Comparison of ENCODE assay signal across 1 cellular context in the genomic region with DNA sequence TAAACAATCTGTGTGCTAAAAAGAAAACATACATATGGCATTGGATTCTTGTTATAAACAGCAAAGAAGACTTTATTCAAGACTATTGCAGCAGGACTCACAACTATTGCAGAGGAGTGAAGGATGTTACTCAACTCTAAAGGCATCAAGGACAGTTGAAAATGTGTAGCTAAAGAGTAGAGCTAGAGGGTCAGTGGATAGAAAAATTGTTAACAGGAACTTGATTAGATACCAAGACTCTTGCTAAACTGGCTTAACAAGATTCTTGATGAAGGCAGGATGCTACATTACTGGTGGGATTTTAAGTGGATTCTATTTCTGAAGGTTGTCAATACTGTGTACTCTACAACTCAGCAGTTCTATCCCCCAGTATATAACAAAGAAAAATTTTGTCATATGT.
TF ChIP-seq lines count a peak whose summit lies in the region.

No MANE protein-coding gene starts in this region.

TF ChIP-seq in GM12878, 131 proteins besides CTCF, POLR2A, EP300 and RAD21 (continued from another document):
- TF ChIP-seq, protein P1, sequence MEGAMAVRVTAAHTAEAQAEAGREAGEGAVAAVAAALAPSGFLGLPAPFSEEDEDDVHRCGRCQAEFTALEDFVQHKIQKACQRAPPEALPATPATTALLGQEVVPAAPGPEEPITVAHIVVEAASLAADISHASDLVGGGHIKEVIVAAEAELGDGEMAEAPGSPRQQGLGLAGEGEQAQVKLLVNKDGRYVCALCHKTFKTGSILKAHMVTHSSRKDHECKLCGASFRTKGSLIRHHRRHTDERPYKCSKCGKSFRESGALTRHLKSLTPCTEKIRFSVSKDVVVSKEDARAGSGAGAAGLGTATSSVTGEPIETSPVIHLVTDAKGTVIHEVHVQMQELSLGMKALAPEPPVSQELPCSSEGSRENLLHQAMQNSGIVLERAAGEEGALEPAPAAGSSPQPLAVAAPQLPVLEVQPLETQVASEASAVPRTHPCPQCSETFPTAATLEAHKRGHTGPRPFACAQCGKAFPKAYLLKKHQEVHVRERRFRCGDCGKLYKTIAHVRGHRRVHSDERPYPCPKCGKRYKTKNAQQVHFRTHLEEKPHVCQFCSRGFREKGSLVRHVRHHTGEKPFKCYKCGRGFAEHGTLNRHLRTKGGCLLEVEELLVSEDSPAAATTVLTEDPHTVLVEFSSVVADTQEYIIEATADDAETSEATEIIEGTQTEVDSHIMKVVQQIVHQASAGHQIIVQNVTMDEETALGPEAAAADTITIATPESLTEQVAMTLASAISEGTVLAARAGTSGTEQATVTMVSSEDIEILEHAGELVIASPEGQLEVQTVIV (IDR thresholded peaks at IDR 0.05; ENCODE audit: borderline replicate concordance, partially characterized antibody): no peak
- TF ChIP-seq SMAD5 (IDR thresholded peaks at IDR 0.05; ENCODE audit: low read depth): no peak
- no peak for TF ChIP-seq GABPA (IDR thresholded peaks at IDR 0.05; ENCODE audit: low read depth)
- TF ChIP-seq EZH2 (IDR thresholded peaks at IDR 0.05; ENCODE audit: borderline replicate concordance, control insufficient read depth, low read depth, low read length): no peak
- no peak for TF ChIP-seq EGR1 (IDR thresholded peaks at IDR 0.05; ENCODE audit: borderline replicate concordance in 1 of 2, low read depth in 2 of 2, low read length in 2 of 2)
- TF ChIP-seq WRNIP1 (IDR thresholded peaks at IDR 0.05; ENCODE audit: borderline replicate concordance, low read depth, low read length): no peak
- TF ChIP-seq CBX5 (IDR thresholded peaks at IDR 0.05; ENCODE audit: low read depth): no peak
- TF ChIP-seq RBBP5 (conservative IDR thresholded peaks at IDR 0.05): no peak
- no peak for TF ChIP-seq NFXL1 (IDR thresholded peaks at IDR 0.05; ENCODE audit: borderline replicate concordance)
- no peak for TF ChIP-seq ESRRA (IDR thresholded peaks at IDR 0.05; ENCODE audit: low read length)
